ENCODE assay signal across 16 cellular contexts in the genomic region with DNA sequence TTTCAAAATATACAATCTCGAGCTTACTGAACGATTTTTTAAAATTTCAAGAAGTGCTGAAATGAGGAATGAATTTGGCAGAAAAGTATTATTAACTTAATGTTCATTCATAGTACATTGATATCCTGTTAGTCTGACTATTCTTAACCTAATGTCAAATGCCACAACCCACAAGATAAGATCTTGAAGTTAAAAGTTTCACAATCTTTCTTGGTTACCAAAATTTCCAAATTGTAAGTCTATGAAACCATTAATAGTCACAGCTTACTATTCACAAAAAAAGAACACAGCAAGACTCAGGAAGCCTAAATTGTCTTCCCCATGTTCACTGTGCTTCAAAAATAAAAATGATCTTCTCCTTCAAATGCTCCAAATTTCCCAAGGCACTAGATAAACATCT.
DNase-seq lines count a peak whose midpoint lies in the region; ATAC-seq, FAIRE-seq and TF ChIP-seq lines count a peak whose summit lies in the region.
"Had no signal": no experiment of that assay in that cellular context is flagged by ENCODE, and none has a peak within 500 bp of the region (broad histone marks: within the 10 kb centered on the region; RNA-seq: fewer than 3 reads in every experiment).

No MANE protein-coding gene starts in this region.

- in situ Hi-C loops in GM13976 (cut with MboI; ENCODE audit: low sequenced_read_pairs, unreplicated experiment): loop anchor here (10.0 kb wide), 1 partner anchor 286 kb away; no protein-coding TSS in a partner anchor

- H3K27me3 Mint-ChIP-seq in CD4-positive, alpha-beta memory T cell: no peaks in the 10 kb centered on the region
- H3K27me3 Mint-ChIP-seq in T-helper 17 cell: no peaks in the 10 kb centered on the region

- H3K36me3 Mint-ChIP-seq in CD4-positive, alpha-beta memory T cell: peaks cover 11 to 19% of the 10 kb centered on the region in 2 donors
- H3K36me3 Mint-ChIP-seq in T-helper 17 cell (ENCODE audit: low read depth): peaks cover 5% of the 10 kb centered on the region

- CTCF ChIA-PET in CD4-positive, alpha-beta memory T cell (lab: Charles Lee; ENCODE audit: partially characterized antibody): interaction anchor here (1.3 to 2.0 kb wide), 3 partner anchors 11 to 104 kb away, joined by 3 to 13 read pairs (median 12); no protein-coding TSS in a partner anchor

- H3K4me1 ChIP-seq in CD4-positive, alpha-beta memory T cell (ENCODE audit: insufficient read depth, low read length): peaks cover 25% of the 10 kb centered on the region
- no peaks in the 10 kb centered on the region for H3K4me1 ChIP-seq in kidney (ENCODE audit: control insufficient read depth in 1 of 2, insufficient read depth in 1 of 2, low read depth in 1 of 2, low read length in 2 of 2)
- H3K4me1 ChIP-seq: neural progenitor cell, sigmoid colon had no signal

- TF ChIP-seq CTCF in kidney (IDR thresholded peaks at IDR 0.05; ENCODE audit: borderline replicate concordance, extremely low read depth, insufficient read depth) (no peak), GM13976 (IDR thresholded peaks at IDR 0.05; ENCODE audit: borderline replicate concordance, control extremely low read depth, extremely low read depth, insufficient read depth, missing control alignments) (no peak)

- no peak overlapping the region for H3K27ac ChIP-seq in CD4-positive, alpha-beta memory T cell (ENCODE audit: low read depth, low read length)
- no peak overlapping the region for H3K27ac ChIP-seq in kidney (ENCODE audit: low read depth in 2 of 2, low read length in 2 of 2)
- H3K27ac ChIP-seq: C4-2B, HL-60, neural progenitor cell, sigmoid colon had no signal

- no peaks in the 10 kb centered on the region for H3K9me3 ChIP-seq in CD4-positive, alpha-beta memory T cell (ENCODE audit: control insufficient read depth in 1 of 2, low read length in 2 of 2)
- H3K9me3 ChIP-seq in T-helper 17 cell (ENCODE audit: control insufficient read depth, low read length, poor library complexity, severe bottlenecking) (no peaks in the 10 kb centered on the region), kidney (ENCODE audit: control insufficient read depth in 1 of 2, low read length in 2 of 2) (no peaks in the 10 kb centered on the region)
- H3K9me3 ChIP-seq: sigmoid colon had no signal

- intact Hi-C loops in CD4-positive, alpha-beta memory T cell (cut with micrococcal nuclease): loop anchor here (2.0 kb wide), 1 partner anchor 70 kb away; the partner anchor contains the start of gene HACE1
- intact Hi-C loops in kidney (cut with DNase I): no loop called here

- FAIRE-seq in kidney (lab: Jason Lieb, UNC): peak; percentile 25

- no peaks in the 10 kb centered on the region for H3K36me3 ChIP-seq in CD4-positive, alpha-beta memory T cell (ENCODE audit: insufficient read depth, low read length)
- H3K36me3 ChIP-seq in kidney (ENCODE audit: control insufficient read depth in 1 of 2, insufficient read depth in 2 of 2, low read length in 2 of 2): no peaks in the 10 kb centered on the region

- H3K9ac ChIP-seq in kidney (ENCODE audit: low read length in 2 of 2): no peak overlapping the region
- H3K9ac ChIP-seq: neural progenitor cell had no signal

- POLR2A ChIA-PET in CD4-positive, alpha-beta memory T cell (lab: Charles Lee; ENCODE audit: partially characterized antibody): no interaction called here

- no peaks in the 10 kb centered on the region for H3K9me3 Mint-ChIP-seq in CD4-positive, alpha-beta memory T cell
- H3K9me3 Mint-ChIP-seq: neural progenitor cell had no signal

- peak overlapping the region; percentile 20 to 90 (median 43) for H3K27ac Mint-ChIP-seq in CD4-positive, alpha-beta memory T cell
- peak overlapping the region; percentile 85 for H3K27ac Mint-ChIP-seq in T-helper 17 cell
- H3K27ac Mint-ChIP-seq: neural progenitor cell had no signal

- H3K4me3 ChIP-seq in CD4-positive, alpha-beta memory T cell (ENCODE audit: low read length in 2 of 2): no peak overlapping the region
- no peak overlapping the region for H3K4me3 ChIP-seq in kidney (ENCODE audit: low read length in 2 of 2)
- H3K4me3 ChIP-seq: neural progenitor cell, sigmoid colon had no signal

- H3K4me1 Mint-ChIP-seq in CD4-positive, alpha-beta memory T cell: peaks cover 15 to 23% (median 20%) of the 10 kb centered on the region in 4 donors
- H3K4me1 Mint-ChIP-seq in T-helper 17 cell: peaks cover 19% of the 10 kb centered on the region
- H3K4me1 Mint-ChIP-seq: neural progenitor cell had no signal

- peak overlapping the region in 3 of 8 donors; percentile 20 to 47 (median 28) for H3K4me3 Mint-ChIP-seq in CD4-positive, alpha-beta memory T cell
- no peak overlapping the region for H3K4me3 Mint-ChIP-seq in T-helper 17 cell
- H3K4me3 Mint-ChIP-seq: neural progenitor cell had no signal

- no peaks in the 10 kb centered on the region for H3K27me3 ChIP-seq in CD4-positive, alpha-beta memory T cell (ENCODE audit: insufficient read depth, low read length)
- H3K27me3 ChIP-seq: neural progenitor cell, sigmoid colon had no signal

- peak in 4 of 5 donors; percentile 17 to 42 (median 28) for DNase-seq in CD4-positive, alpha-beta memory T cell
- DNase-seq in T-helper 17 cell (no peak), kidney (no peak), GM13976 (ENCODE audit: low spot score) (no peak), AG08395 (ENCODE audit: low spot score) (no peak)
- no peak for DNase-seq in stimulated activated CD4-positive, alpha-beta T cell treated with anti-CD3 and anti-CD28 coated beads, Interleukin-2, amount 100 ng/mL, for 24 hours
- DNase-seq: activated CD4-positive, alpha-beta T cell treated with anti-CD3 and anti-CD28 coated beads for 4 hours; erythroblast; left ventricle myocardium superior; NCI-H2171; sigmoid colon had no signal

- ATAC-seq in GM18502 (IDR thresholded peaks at IDR 0.05; ENCODE audit: poor library complexity, unreplicated experiment) (peak; percentile 44), T-helper 17 cell (no peak), HG03108 (IDR thresholded peaks at IDR 0.05; ENCODE audit: unreplicated experiment) (no peak)
- ATAC-seq: left ventricle myocardium superior had no signal

Comparison
In these comparisons a context has a peak if more than half of its experiments do, and no peak if none do; other contexts are left out.
1. DNase-seq: peak in CD4-positive, alpha-beta memory T cell (4 of 5); none in T-helper 17 cell (0 of 3), kidney (single experiment), GM13976 (single experiment), stimulated activated CD4-positive, alpha-beta T cell treated with anti-CD3 and anti-CD28 coated beads, Interleukin-2, amount 100 ng/mL, for 24 hours (0 of 2) and AG08395 (single experiment).